Comparison of ENCODE assay signal across 1 cellular context in genomic region chr12:6082613-6083012, GRCh38.
TF ChIP-seq lines count a peak whose summit lies in the region.

No MANE protein-coding gene starts in this region.

TF ChIP-seq in GM23338, 12 proteins besides CTCF, POLR2A, EP300 and RAD21 (continued from another document):
- TF ChIP-seq ZNF462 (CRISPR knock-in tag; IDR thresholded peaks at IDR 0.05) (no peak), JUNB (IDR thresholded peaks at IDR 0.05; ENCODE audit: unreplicated experiment) (no peak), ZNF331 (CRISPR knock-in tag; IDR thresholded peaks at IDR 0.05; ENCODE audit: low read depth) (no peak), ZNF114 (CRISPR knock-in tag; IDR thresholded peaks at IDR 0.05) (no peak)
